10 cellular contexts compared by ENCODE assay signal in the genomic region with DNA sequence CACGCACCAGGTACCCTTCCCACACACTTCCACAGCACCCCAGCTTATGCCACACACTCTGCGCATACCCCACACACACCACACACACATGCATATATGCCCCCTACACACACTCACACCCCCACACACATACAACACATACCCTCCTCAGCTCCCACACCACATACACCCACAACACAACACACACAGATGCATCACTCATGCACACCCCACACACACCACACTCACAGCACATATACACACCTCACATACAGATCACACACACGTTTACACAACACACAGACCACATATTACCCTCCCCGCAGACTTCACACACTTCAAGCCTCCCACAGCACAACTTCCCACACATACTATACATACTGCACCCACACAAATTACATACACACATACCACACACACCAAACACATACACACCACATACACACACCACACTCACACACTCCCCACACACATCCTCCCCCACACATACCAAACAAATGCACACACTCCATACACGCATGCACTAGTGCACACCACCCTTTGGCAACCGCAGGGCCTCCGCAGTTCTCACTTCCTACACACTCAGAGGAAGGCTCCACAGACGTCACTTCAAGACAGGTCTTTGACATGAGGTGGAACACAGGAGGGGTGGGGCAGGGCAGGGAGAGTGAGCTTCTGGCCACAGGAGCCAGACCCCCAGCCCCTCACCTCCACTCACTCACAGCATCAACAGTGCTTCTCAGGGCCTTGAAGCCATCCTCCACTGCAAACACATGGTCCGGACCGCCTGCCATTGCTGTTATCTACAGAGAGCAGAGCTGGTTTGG. TPM values are rescaled to one million over a fixed set of nuclear protein-coding genes. Genes with fewer than 3 reads are reported as not detected.
A peak's percentile ranks its signal among the peaks of the same experiment; 100 is the strongest.
DNase-seq lines count a peak whose midpoint lies in the region; ATAC-seq, FAIRE-seq and TF ChIP-seq lines count a peak whose summit lies in the region.
"Had no signal": no experiment of that assay in that cellular context is flagged by ENCODE, and none has a peak within 500 bp of the region (broad histone marks: within the 10 kb centered on the region; RNA-seq: fewer than 3 reads in every experiment).

No MANE protein-coding gene starts in this region.

- peak overlapping the region; percentile 64 for H3K9ac ChIP-seq in GM12878 (ENCODE audit: control insufficient read depth, insufficient read depth, low read length)

- H3K27ac ChIP-seq in Peyer's patch (peak overlapping the region; percentile 48 to 95 (median 76)), GM12878 (ENCODE audit: control insufficient read depth, insufficient read depth) (peak overlapping the region; percentile 73)
- H3K27ac ChIP-seq: VCaP had no signal

- peaks cover under 1% of the 10 kb centered on the region for H3K27me3 Mint-ChIP-seq in nephron progenitor cell (ENCODE audit: low read depth, poor library complexity)

- no peaks in the 10 kb centered on the region for H3K27me3 ChIP-seq in Peyer's patch
- H3K27me3 ChIP-seq in GM12878 (replicated peaks in 1 of 2; ENCODE audit: control insufficient read depth in 2 of 2, insufficient read depth in 2 of 2, low read length in 1 of 2) = no peaks in the 10 kb centered on the region

- H3K4me1 Mint-ChIP-seq in nephron progenitor cell = peaks cover 5% of the 10 kb centered on the region

- no peak for TF ChIP-seq EP300 in GM12878 (IDR thresholded peaks at IDR 0.05; ENCODE audit: borderline replicate concordance in 1 of 2, control insufficient read depth in 1 of 2, low read depth in 2 of 2, low read length in 2 of 2)

- H3K4me3 ChIP-seq in Peyer's patch (peak overlapping the region; percentile 26 to 46 (median 36)), GM12878 (peak overlapping the region; percentile 55)

- no TSS peak for BruUV-seq in GM12878 (replicated peaks; lab: Mats Ljungman, UMichigan)

- no peak overlapping the region for H3K4me3 Mint-ChIP-seq in nephron progenitor cell

- H3K79me2 ChIP-seq in GM12878 (ENCODE audit: control insufficient read depth, insufficient read depth, low read length) = peaks cover 5% of the 10 kb centered on the region

- H3K36me3 ChIP-seq in Peyer's patch = no peaks in the 10 kb centered on the region
- no peaks in the 10 kb centered on the region for H3K36me3 ChIP-seq in GM12878 (ENCODE audit: control insufficient read depth in 2 of 2, insufficient read depth in 2 of 2, low read length in 1 of 2)

- SMC1A ChIA-PET in GM12878 (lab: Charles Lee; ENCODE audit: uncharacterized antibody, unreplicated experiment) = interaction anchor here (1.4 kb wide), 1 partner anchor 31 kb away, joined by 3 read pairs; no protein-coding TSS in a partner anchor

- H3K27ac Mint-ChIP-seq in nephron progenitor cell = no peak overlapping the region

- no peak for TF ChIP-seq RAD21 in GM12878 (IDR thresholded peaks at IDR 0.05; ENCODE audit: insufficient read depth, low read depth, low read length)

- CTCF ChIA-PET in GM12878 (lab: Yijun Ruan, JAX) = no interaction called here

- no peaks in the 10 kb centered on the region for H3K36me3 Mint-ChIP-seq in nephron progenitor cell (ENCODE audit: low read depth)

- RAD21 ChIA-PET in GM12878 (lab: Charles Lee; ENCODE audit: unreplicated experiment) = no interaction called here

- 32% methylated on average over 10 of the region's 10 CpGs for whole genome bisulfite sequencing in GM12878 (ENCODE audit: insufficient coverage, insufficient replicate concordance, low lambda C conversion rate, missing lambda C conversion rate)

- FAIRE-seq in GM12878 (lab: Jason Lieb, UNC) = no peak

- DNase-seq in Peyer's patch (peak in 2 of 3 donors; percentile 88 to 94), GM12878 (ENCODE audit: low read depth, low spot score) (peak; percentile 25), occipital lobe (lab: John Stamatoyannopoulos, UW) (no peak), NCI-H446 (lab: John Stamatoyannopoulos, UW) (no peak), nephron progenitor cell (no peak)
- DNase-seq in stimulated activated naive CD8-positive, alpha-beta T cell treated with anti-CD3 and anti-CD28 coated beads, Interleukin-15, Interleukin-2, amounts not matched to agents 100 U/mL and 50 U/mL, for 24 hours = peak; percentile 71

- in situ Hi-C loops in GM12878 (cut with MboI) = no loop called here

- peaks cover 0 to 24% (median 4%) of the 10 kb centered on the region in 4 donors for H3K4me1 ChIP-seq in Peyer's patch
- H3K4me1 ChIP-seq in GM12878 (ENCODE audit: control insufficient read depth, insufficient read depth, low read length) = peaks cover 35% of the 10 kb centered on the region

- ATAC-seq in GM21447 (IDR thresholded peaks at IDR 0.05; ENCODE audit: unreplicated experiment) (peak; percentile 80), GM12878 (peak; percentile 84), HG03095 (IDR thresholded peaks at IDR 0.05; ENCODE audit: unreplicated experiment) (no peak)
- ATAC-seq in stimulated activated naive CD8-positive, alpha-beta T cell treated with anti-CD3 and anti-CD28 coated beads, Interleukin-15, Interleukin-2, amounts not matched to agents 100 U/mL and 50 U/mL, for 24 hours = peak; percentile 75

- POLR2A ChIA-PET in GM12878 (lab: Charles Lee) = no interaction called here

- TF ChIP-seq CTCF in Peyer's patch (IDR thresholded peaks at IDR 0.05) (no peak), GM12878 (IDR thresholded peaks at IDR 0.05 in 2 of 3, conservative IDR thresholded peaks at IDR 0.05 in 1 of 3; ENCODE audit: control insufficient read depth in 2 of 3, extremely low read depth in 1 of 3, insufficient read depth in 1 of 3, low read depth in 3 of 3, low read length in 3 of 3) (no peak), nephron progenitor cell (IDR thresholded peaks at IDR 0.05) (no peak)

- TF ChIP-seq POLR2A in Peyer's patch (IDR thresholded peaks at IDR 0.05) (no peak), GM12878 (IDR thresholded peaks at IDR 0.05; ENCODE audit: low read depth, low read length) (peak; percentile 54; the same call in 1 of the 2 replicates)

- H3K4me2 ChIP-seq in GM12878 (ENCODE audit: control insufficient read depth, insufficient read depth) = peak overlapping the region; percentile 80

- H4K20me1 ChIP-seq in GM12878 (ENCODE audit: control insufficient read depth, insufficient read depth) = no peaks in the 10 kb centered on the region

- H3K9me3 Mint-ChIP-seq in nephron progenitor cell = no peaks in the 10 kb centered on the region

- 0 out of 2 replicates have a peak overlapping the region, but pooled peaks have one; percentile 10 for H2AFZ ChIP-seq in GM12878 (ENCODE audit: control insufficient read depth, low read depth, low read length)

- intact Hi-C loops in GM12878 (cut with micrococcal nuclease; ENCODE audit: unreplicated experiment) = no loop called here

- no peaks in the 10 kb centered on the region for H3K9me3 ChIP-seq in Peyer's patch
- H3K9me3 ChIP-seq in GM12878 (replicated peaks; ENCODE audit: control insufficient read depth, insufficient read depth, low read length) = no peaks in the 10 kb centered on the region

TF ChIP-seq in GM12878, 131 proteins besides CTCF, POLR2A, EP300 and RAD21 (continues in another document):
- no peak for TF ChIP-seq KLF5 (IDR thresholded peaks at IDR 0.05; ENCODE audit: partially characterized antibody)
- TF ChIP-seq ZBTB33 (IDR thresholded peaks at IDR 0.05) = no peak
- TF ChIP-seq TARDBP (IDR thresholded peaks at IDR 0.05; ENCODE audit: borderline replicate concordance) = no peak
- TF ChIP-seq PKNOX1 (IDR thresholded peaks at IDR 0.05) = no peak; the same call in 1 of the 2 replicates
- TF ChIP-seq RELA (IDR thresholded peaks at IDR 0.05; ENCODE audit: borderline replicate concordance, partially characterized antibody) = no peak
- no peak for TF ChIP-seq SIX5 (IDR thresholded peaks at IDR 0.05; ENCODE audit: low read depth, low read length, severe bottlenecking)
- TF ChIP-seq CREM (IDR thresholded peaks at IDR 0.05; ENCODE audit: low read depth) = peak; percentile 61; the same call in 1 of the 2 replicates

RNA-seq across cellular contexts. Expression of gene ANTXRL, which starts 18.5 kb away (rescaled TPM):
- total RNA-seq in Peyer's patch (not detected), GM12878 (2014; rRNA removed) (not detected in 2 replicates), GM12878 (2014; rRNA removed; fragmentation: Illumina TruSeq; extraction: Trizol) (not detected in 2 replicates), GM12878 (2021) (not detected in 2 replicates), occipital lobe (not detected)
- not detected in 2 replicates for total RNA-seq in GM12878 (2013; cell fraction: nucleolus; rRNA removed)
- polyA plus RNA-seq in GM12878 (2011; ENCODE audit: low read depth) = not detected
- polyA plus RNA-seq in GM12878 (2011; rRNA removed) (not detected in 2 replicates), GM12878 (2014; fragmentation: Illumina TruSeq; extraction: Trizol) (not detected in 2 replicates), GM12878 (2014; fragmentation: Nextera tagmentation; extraction: Ambion mirVana) (not detected), GM12878 (2014; rRNA removed) (not detected in 2 replicates), GM12878 (2016; fragmentation: Nextera tagmentation; extraction: Ambion mirVana) (not detected)
- polyA plus RNA-seq in GM12878 (2011; cell fraction: cytosol; rRNA removed) = not detected in 2 replicates
- polyA plus RNA-seq in GM12878 (2011; cell fraction: nucleus; rRNA removed) = 0.13 TPM in 1 of 2 replicates, not detected in the other
- polyA plus RNA-seq in GM12878 (2012) = not detected in 2 replicates
- not detected in 2 replicates for polyA minus RNA-seq in GM12878 (2011; rRNA and poly(A)+ RNA removed)
- not detected in 2 replicates for polyA minus RNA-seq in GM12878 (2011; cell fraction: cytosol; rRNA and poly(A)+ RNA removed)
- polyA minus RNA-seq in GM12878 (2011; cell fraction: nucleus; rRNA and poly(A)+ RNA removed) = not detected in 2 replicates
- total RNA-seq: glomerular endothelial cell had no signal

Comparison
In these comparisons a context has a peak if more than half of its experiments do, and no peak if none do; other contexts are left out.
1. DNase-seq: peak in Peyer's patch (2 of 3), GM12878 (single experiment) and stimulated activated naive CD8-positive, alpha-beta T cell treated with anti-CD3 and anti-CD28 coated beads, Interleukin-15, Interleukin-2, amounts not matched to agents 100 U/mL and 50 U/mL, for 24 hours (single experiment); none in occipital lobe (single experiment), NCI-H446 (0 of 2) and nephron progenitor cell (single experiment).